ENCODE assay signal across 15 cellular contexts in genomic region chr6:21185849-21186478, GRCh38.
A peak's percentile ranks its signal among the peaks of the same experiment; 100 is the strongest.
DNase-seq lines count a peak whose midpoint lies in the region; ATAC-seq and TF ChIP-seq lines count a peak whose summit lies in the region.
"Had no signal": no experiment of that assay in that cellular context is flagged by ENCODE, and none has a peak within 500 bp of the region (broad histone marks: within the 10 kb centered on the region; RNA-seq: fewer than 3 reads in every experiment).

No MANE protein-coding gene starts in this region.

- peaks cover 0 to 3% (median 0%) of the 10 kb centered on the region in 9 donors for H3K36me3 ChIP-seq in heart right ventricle
- H3K36me3 ChIP-seq: transverse colon had no signal

- H3K27me3 ChIP-seq in heart right ventricle, result no peaks in the 10 kb centered on the region
- H3K27me3 ChIP-seq: gastroesophageal sphincter, transverse colon had no signal

- peak overlapping the region; percentile 45 for H3K4me3 Mint-ChIP-seq in glutamatergic neuron (ENCODE audit: unreplicated experiment)
- H3K4me3 Mint-ChIP-seq: stimulated activated effector memory CD8-positive, alpha-beta T cell treated with anti-CD3 and anti-CD28 coated beads, Interleukin-12 subunit alpha, Interleukin-12 subunit beta, amount 100 ng/mL, for 72 hours; T-helper 2 cell treated with Interferon-gamma antibody and Interleukin-4, amounts not matched to agents 5 μg/mL and 100 μg/mL, for 36 hours had no signal

- H3K4me1 ChIP-seq in heart right ventricle, result peaks cover 0 to 19% (median 6%) of the 10 kb centered on the region in 9 donors

- H3K9me3 Mint-ChIP-seq in glutamatergic neuron (ENCODE audit: unreplicated experiment), result peaks cover 2% of the 10 kb centered on the region
- H3K9me3 Mint-ChIP-seq: stimulated activated effector memory CD8-positive, alpha-beta T cell treated with anti-CD3 and anti-CD28 coated beads, Interleukin-12 subunit alpha, Interleukin-12 subunit beta, amount 100 ng/mL, for 72 hours; T-helper 2 cell treated with Interferon-gamma antibody and Interleukin-4, amounts not matched to agents 5 μg/mL and 100 μg/mL, for 36 hours had no signal

- H3K36me3 Mint-ChIP-seq in glutamatergic neuron (ENCODE audit: unreplicated experiment), result no peaks in the 10 kb centered on the region
- H3K36me3 Mint-ChIP-seq: stimulated activated effector memory CD8-positive, alpha-beta T cell treated with anti-CD3 and anti-CD28 coated beads, Interleukin-12 subunit alpha, Interleukin-12 subunit beta, amount 100 ng/mL, for 72 hours had no signal

- TF ChIP-seq CTCF in glutamatergic neuron (IDR thresholded peaks at IDR 0.05; ENCODE audit: partially characterized antibody, unreplicated experiment), result no peak
- TF ChIP-seq CTCF in heart right ventricle (IDR thresholded peaks at IDR 0.05), result no peak

- peaks cover 0 to 4% (median under 1%) of the 10 kb centered on the region in 11 donors for H3K9me3 ChIP-seq in heart right ventricle
- H3K9me3 ChIP-seq: gastroesophageal sphincter, transverse colon had no signal

- H3K27me3 Mint-ChIP-seq in glutamatergic neuron (ENCODE audit: unreplicated experiment), result no peaks in the 10 kb centered on the region

- 52 to 62% methylated on average over 4 of the region's 4 CpGs for WGBS in heart right ventricle, 2 donors

- peak; percentile 51 for DNase-seq in DMS153 treated with DMSO at 0.1 percent for 48 hours (lab: John Stamatoyannopoulos, UW; ENCODE audit: unreplicated experiment)
- DNase-seq in NCI-H1105 treated with DMSO at 0.1 percent for 48 hours (lab: John Stamatoyannopoulos, UW), result peak; percentile 99
- peak; percentile 91 for DNase-seq in NCI-H2227 treated with DMSO at 0.1 percent for 48 hours (lab: John Stamatoyannopoulos, UW)
- DNase-seq in glutamatergic neuron, result no peak
- no peak for DNase-seq in HK-2 (ENCODE audit: unreplicated experiment)
- DNase-seq in SK-N-DZ (ENCODE audit: low spot score), result no peak
- no peak for DNase-seq in heart right ventricle
- DNase-seq: activated CD4-positive, alpha-beta T cell treated with anti-CD3 and anti-CD28 coated beads for 1 hour; SHP77; transverse colon had no signal

- ATAC-seq in HG02852 (IDR thresholded peaks at IDR 0.05; ENCODE audit: unreplicated experiment), result no peak
- no peak for ATAC-seq in heart right ventricle
- ATAC-seq: gastroesophageal sphincter; stimulated activated effector memory CD8-positive, alpha-beta T cell treated with anti-CD3 and anti-CD28 coated beads, Interleukin-12 subunit alpha, Interleukin-12 subunit beta, amount 100 ng/mL, for 72 hours had no signal

- H3K27ac Mint-ChIP-seq in glutamatergic neuron (ENCODE audit: unreplicated experiment), result peak overlapping the region; percentile 89
- H3K27ac Mint-ChIP-seq: stimulated activated effector memory CD8-positive, alpha-beta T cell treated with anti-CD3 and anti-CD28 coated beads, Interleukin-12 subunit alpha, Interleukin-12 subunit beta, amount 100 ng/mL, for 72 hours; T-helper 2 cell treated with Interferon-gamma antibody and Interleukin-4, amounts not matched to agents 5 μg/mL and 100 μg/mL, for 36 hours had no signal

- no peak overlapping the region for H3K27ac ChIP-seq in heart right ventricle
- H3K27ac ChIP-seq: gastroesophageal sphincter, skin epidermis, transverse colon had no signal

- intact Hi-C loops in heart right ventricle (cut with DNase I), result no loop called here

- no peak overlapping the region for H3K4me3 ChIP-seq in heart right ventricle
- H3K4me3 ChIP-seq: gastroesophageal sphincter, skin epidermis, transverse colon had no signal

- H3K4me1 Mint-ChIP-seq in glutamatergic neuron (ENCODE audit: low read depth, unreplicated experiment), result peaks cover 25% of the 10 kb centered on the region

Comparison
In these comparisons a context has a peak if more than half of its experiments do, and no peak if none do; other contexts are left out.
1. DNase-seq: peak in DMS153 treated with DMSO at 0.1 percent for 48 hours (single experiment), NCI-H1105 treated with DMSO at 0.1 percent for 48 hours (single experiment) and NCI-H2227 treated with DMSO at 0.1 percent for 48 hours (single experiment); none in glutamatergic neuron (single experiment), HK-2 (single experiment), SK-N-DZ (single experiment) and heart right ventricle (0 of 2).